ENCODE assay signal across 12 cellular contexts in the genomic region with DNA sequence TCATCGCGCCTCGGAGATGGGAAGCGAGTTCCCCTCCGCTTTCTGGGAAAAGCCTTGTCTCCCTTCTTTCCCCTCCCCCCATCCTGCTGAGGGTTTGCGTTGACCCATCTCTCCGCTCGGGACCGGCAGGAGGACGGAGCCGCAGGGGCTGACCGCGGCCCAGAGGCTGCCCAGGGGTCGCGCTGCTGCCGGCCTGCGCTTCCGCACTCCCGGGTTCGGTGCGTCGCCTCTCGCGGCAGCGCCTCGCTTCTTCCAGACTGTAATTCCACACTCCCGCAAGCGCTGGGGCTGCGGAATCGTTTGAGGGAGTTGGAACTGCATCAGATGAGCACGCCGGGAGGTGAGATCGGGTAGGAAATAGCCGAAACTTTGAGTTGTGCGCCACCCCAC.
DNase-seq lines count a peak whose midpoint lies in the region; ATAC-seq and TF ChIP-seq lines count a peak whose summit lies in the region.
"Had no signal": no experiment of that assay in that cellular context is flagged by ENCODE, and none has a peak within 500 bp of the region (broad histone marks: within the 10 kb centered on the region; RNA-seq: fewer than 3 reads in every experiment).

No MANE protein-coding gene starts in this region.

- no peaks in the 10 kb centered on the region for H3K9me2 ChIP-seq in Loucy (replicated peaks; ENCODE audit: low read depth, low read length)

- no peaks in the 10 kb centered on the region for H3K36me3 Mint-ChIP-seq in CD4-positive, alpha-beta memory T cell
- H3K36me3 Mint-ChIP-seq in neural progenitor cell (no peaks in the 10 kb centered on the region), endothelial cell (ENCODE audit: low read depth, unreplicated experiment) (no peaks in the 10 kb centered on the region)

- peaks cover 0 to 2% (median 0%) of the 10 kb centered on the region in 8 donors for H3K9me3 Mint-ChIP-seq in CD4-positive, alpha-beta memory T cell
- H3K9me3 Mint-ChIP-seq in neural progenitor cell (peaks cover 12% of the 10 kb centered on the region), endothelial cell (ENCODE audit: unreplicated experiment) (no peaks in the 10 kb centered on the region)

- peak overlapping the region in 1 of 2 donors; percentile 13 for H3K4me3 ChIP-seq in CD4-positive, alpha-beta memory T cell (ENCODE audit: low read length in 2 of 2)
- H3K4me3 ChIP-seq in Loucy (ENCODE audit: low read length, poor library complexity, severe bottlenecking) (peak overlapping the region; percentile 80), dorsolateral prefrontal cortex (peak overlapping the region in 52 of 59 donors; percentile 6 to 59 (median 38)), neural progenitor cell (peak overlapping the region; percentile 47)
- H3K4me3 ChIP-seq: upper lobe of right lung had no signal

- H4K20me1 ChIP-seq in Loucy (ENCODE audit: insufficient read depth, low read length, poor library complexity, severe bottlenecking) (no peaks in the 10 kb centered on the region), neural progenitor cell (ENCODE audit: low read depth) (no peaks in the 10 kb centered on the region)

- H2AFZ ChIP-seq in Loucy (ENCODE audit: low read length) (no peak overlapping the region), neural progenitor cell (replicated peaks) (no peak overlapping the region)

- intact Hi-C loops in CD4-positive, alpha-beta memory T cell (cut with micrococcal nuclease) = no loop called here
- intact Hi-C loops in dorsolateral prefrontal cortex (cut with DNase I) = no loop called here

- H3K9ac ChIP-seq in Loucy (ENCODE audit: low read depth, low read length, poor library complexity, severe bottlenecking) = peak overlapping the region; percentile 98
- no peak overlapping the region for H3K9ac ChIP-seq in neural progenitor cell

- no peak for TF ChIP-seq CTCF in Loucy (conservative IDR thresholded peaks at IDR 0.05; ENCODE audit: low read length)
- TF ChIP-seq CTCF in dorsolateral prefrontal cortex (IDR thresholded peaks at IDR 0.05 in 54 of 56, conservative IDR thresholded peaks at IDR 0.05 in 2 of 56; ENCODE audit: low read depth in 1 of 56, partially characterized antibody in 56 of 56) = no peak
- no peak for TF ChIP-seq CTCF in neural progenitor cell (IDR thresholded peaks at IDR 0.05)
- no peak for TF ChIP-seq CTCF in endothelial cell (IDR thresholded peaks at IDR 0.05; ENCODE audit: unreplicated experiment)

- peak overlapping the region in 1 of 7 donors; percentile 12 for H3K27ac Mint-ChIP-seq in CD4-positive, alpha-beta memory T cell
- no peak overlapping the region for H3K27ac Mint-ChIP-seq in neural progenitor cell
- H3K27ac Mint-ChIP-seq in endothelial cell (ENCODE audit: unreplicated experiment) = no peak overlapping the region

- no peaks in the 10 kb centered on the region for H3K27me3 ChIP-seq in CD4-positive, alpha-beta memory T cell (ENCODE audit: insufficient read depth, low read length)
- no peaks in the 10 kb centered on the region for H3K27me3 ChIP-seq in Loucy (ENCODE audit: insufficient read depth, low read length, poor library complexity, severe bottlenecking)
- H3K27me3 ChIP-seq in dorsolateral prefrontal cortex = peaks cover 0 to 97% (median 65%) of the 10 kb centered on the region in 45 donors
- peaks cover 93% of the 10 kb centered on the region for H3K27me3 ChIP-seq in neural progenitor cell
- H3K27me3 ChIP-seq: upper lobe of right lung had no signal

- CTCF ChIA-PET in CD4-positive, alpha-beta memory T cell (lab: Charles Lee; ENCODE audit: partially characterized antibody) = no interaction called here

- H3K4me2 ChIP-seq in Loucy (ENCODE audit: low read depth, low read length, poor library complexity, severe bottlenecking) = peak overlapping the region; percentile 91
- H3K4me2 ChIP-seq in neural progenitor cell = peak overlapping the region; percentile 74

- H3K27ac ChIP-seq in CD4-positive, alpha-beta memory T cell (ENCODE audit: low read depth, low read length) = no peak overlapping the region
- H3K27ac ChIP-seq in dorsolateral prefrontal cortex (no peak overlapping the region), neural progenitor cell (no peak overlapping the region)
- H3K27ac ChIP-seq: upper lobe of right lung had no signal

- peaks cover 6% of the 10 kb centered on the region; the same call in 1 of the 2 replicates for H3F3A ChIP-seq in Loucy (ENCODE audit: low read depth)
- H3F3A ChIP-seq in neural progenitor cell (ENCODE audit: low read depth) = peaks cover 52% of the 10 kb centered on the region

- H3K4me3 Mint-ChIP-seq in CD4-positive, alpha-beta memory T cell = peak overlapping the region in 7 of 8 donors; percentile 31 to 82 (median 64)
- H3K4me3 Mint-ChIP-seq in neural progenitor cell = peak overlapping the region; percentile 81
- no peak overlapping the region for H3K4me3 Mint-ChIP-seq in endothelial cell (ENCODE audit: unreplicated experiment)

- H3K27me3 Mint-ChIP-seq in CD4-positive, alpha-beta memory T cell = peaks cover 5 to 14% of the 10 kb centered on the region in 2 donors
- H3K27me3 Mint-ChIP-seq in neural progenitor cell (ENCODE audit: insufficient read depth, low read depth) = peaks cover 35% of the 10 kb centered on the region
- H3K27me3 Mint-ChIP-seq in endothelial cell (ENCODE audit: unreplicated experiment) = peaks cover 5% of the 10 kb centered on the region

- peaks cover 8 to 42% (median 27%) of the 10 kb centered on the region in 4 donors for H3K4me1 Mint-ChIP-seq in CD4-positive, alpha-beta memory T cell
- H3K4me1 Mint-ChIP-seq in neural progenitor cell (peaks cover 40% of the 10 kb centered on the region), endothelial cell (ENCODE audit: unreplicated experiment) (peaks cover 30% of the 10 kb centered on the region)

- ATAC-seq in HG03135 (IDR thresholded peaks at IDR 0.05; ENCODE audit: unreplicated experiment) = no peak
- ATAC-seq: Right ventricle myocardium inferior, upper lobe of right lung had no signal

- no peak for DNase-seq in CD4-positive, alpha-beta memory T cell
- DNase-seq in dorsolateral prefrontal cortex (no peak), neural progenitor cell (ENCODE audit: low spot score) (peak; percentile 75), occipital lobe (lab: John Stamatoyannopoulos, UW) (no peak), amniotic stem cell (lab: John Stamatoyannopoulos, UW) (no peak), endothelial cell (ENCODE audit: low spot score) (no peak)
- DNase-seq: DMS79 treated with DMSO at 0.1 percent for 48 hours; stimulated activated CD4-positive, alpha-beta T cell treated with anti-CD3 and anti-CD28 coated beads, Interleukin-2, amount 100 ng/mL, for 48 hours had no signal

- POLR2A ChIA-PET in CD4-positive, alpha-beta memory T cell (lab: Charles Lee; ENCODE audit: partially characterized antibody) = no interaction called here

- H3K9me3 ChIP-seq in CD4-positive, alpha-beta memory T cell (ENCODE audit: control insufficient read depth in 1 of 2, low read length in 2 of 2) = no peaks in the 10 kb centered on the region
- no peaks in the 10 kb centered on the region for H3K9me3 ChIP-seq in Loucy (ENCODE audit: insufficient read depth, low read depth, low read length)
- no peaks in the 10 kb centered on the region for H3K9me3 ChIP-seq in neural progenitor cell (ENCODE audit: low read depth)
- H3K9me3 ChIP-seq: upper lobe of right lung had no signal

- H3K4me1 ChIP-seq in CD4-positive, alpha-beta memory T cell (ENCODE audit: insufficient read depth, low read length) = peaks cover 22% of the 10 kb centered on the region
- peaks cover 45% of the 10 kb centered on the region for H3K4me1 ChIP-seq in Loucy (ENCODE audit: insufficient read depth, low read length, poor library complexity, severe bottlenecking)
- peaks cover 44% of the 10 kb centered on the region for H3K4me1 ChIP-seq in neural progenitor cell

- H3K36me3 ChIP-seq in CD4-positive, alpha-beta memory T cell (ENCODE audit: insufficient read depth, low read length) = no peaks in the 10 kb centered on the region
- H3K36me3 ChIP-seq in Loucy (ENCODE audit: insufficient read depth, low read length) = no peaks in the 10 kb centered on the region
- no peaks in the 10 kb centered on the region for H3K36me3 ChIP-seq in neural progenitor cell
- H3K36me3 ChIP-seq: upper lobe of right lung had no signal

- H3K79me2 ChIP-seq in Loucy (ENCODE audit: insufficient read depth, low read length) = peaks cover 70% of the 10 kb centered on the region
- H3K79me2 ChIP-seq in neural progenitor cell (ENCODE audit: low read depth) = peaks cover 4% of the 10 kb centered on the region
